ENCODE assay signal across 16 cellular contexts in the genomic region with DNA sequence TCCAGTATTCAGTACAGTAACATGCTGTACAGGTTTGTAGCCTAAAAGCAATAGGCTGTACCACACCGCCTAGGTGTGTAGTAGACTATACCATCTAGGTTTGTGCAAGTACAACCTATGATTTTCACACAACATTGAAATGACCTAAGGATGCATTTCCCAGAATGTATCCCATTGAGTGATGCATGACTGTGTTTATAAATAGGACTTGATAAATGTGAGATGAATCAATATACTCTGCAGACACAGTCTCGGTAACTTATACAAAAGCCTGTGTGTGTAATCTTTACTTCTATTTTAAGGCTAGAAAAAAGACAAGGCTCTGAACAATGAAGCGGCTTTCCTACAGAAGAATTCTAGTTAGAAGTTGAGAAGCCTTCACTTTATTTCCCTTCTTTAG.
"Had no signal": no experiment of that assay in that cellular context is flagged by ENCODE, and none has a peak within 500 bp of the region (broad histone marks: within the 10 kb centered on the region; RNA-seq: fewer than 3 reads in every experiment).

No MANE protein-coding gene starts in this region.

- H3K4me3 ChIP-seq: adrenal gland, esophagus squamous epithelium, mucosa of descending colon, tibial artery had no signal

- H3K27ac Mint-ChIP-seq: activated B cell treated with CpG ODN at 0.5 μM for 24 hours; activated T-helper 1 cell treated with anti-CD3 and anti-CD28 coated beads, Interleukin-12 subunit alpha, Interleukin-12 subunit beta, Interleukin-2, Interleukin-4 antibody, amounts not matched to agents 30 ng/mL and 10 ng/mL and 1 ng/mL, durations not matched to agents 14 hours and 24 hours and 36 hours; dendritic cell treated with granulocyte-macrophage colony-stimulating factor and Interleukin-4, amounts not matched to agents 40 ng/mL and 50 ng/mL, for 4 days; memory B cell had no signal

- H3K27ac ChIP-seq: adrenal gland, esophagus squamous epithelium, tibial artery had no signal

- H3K9me3 Mint-ChIP-seq: activated B cell treated with CpG ODN at 0.5 μM for 24 hours; activated T-helper 1 cell treated with anti-CD3 and anti-CD28 coated beads, Interleukin-12 subunit alpha, Interleukin-12 subunit beta, Interleukin-2, Interleukin-4 antibody, amounts not matched to agents 30 ng/mL and 10 ng/mL and 1 ng/mL, durations not matched to agents 14 hours and 24 hours and 36 hours; dendritic cell treated with granulocyte-macrophage colony-stimulating factor and Interleukin-4, amounts not matched to agents 40 ng/mL and 50 ng/mL, for 4 days; effector memory CD8-positive, alpha-beta T cell; memory B cell; natural killer cell had no signal

- H3K27me3 ChIP-seq: adrenal gland had no signal

- H3K9me3 ChIP-seq: adrenal gland, esophagus squamous epithelium, mucosa of descending colon, tibial artery had no signal

- H3K36me3 ChIP-seq: adrenal gland, esophagus squamous epithelium, tibial artery had no signal

- H3K36me3 Mint-ChIP-seq: natural killer cell had no signal

- H3K27me3 Mint-ChIP-seq: activated B cell treated with CpG ODN at 0.5 μM for 24 hours; effector memory CD8-positive, alpha-beta T cell; memory B cell had no signal

- H3K4me3 Mint-ChIP-seq: activated B cell treated with CpG ODN at 0.5 μM for 24 hours; activated T-helper 1 cell treated with anti-CD3 and anti-CD28 coated beads, Interleukin-12 subunit alpha, Interleukin-12 subunit beta, Interleukin-2, Interleukin-4 antibody, amounts not matched to agents 30 ng/mL and 10 ng/mL and 1 ng/mL, durations not matched to agents 14 hours and 24 hours and 36 hours; dendritic cell treated with granulocyte-macrophage colony-stimulating factor and Interleukin-4, amounts not matched to agents 40 ng/mL and 50 ng/mL, for 4 days; memory B cell had no signal

- H3K4me1 ChIP-seq: adrenal gland had no signal

- DNase-seq: activated B cell treated with CpG ODN at 0.5 μM for 24 hours; activated CD4-positive, alpha-beta T cell treated with anti-CD3 and anti-CD28 coated beads, Interleukin-2, amount 50 U/mL, for 1 hour; adrenal gland; effector memory CD8-positive, alpha-beta T cell; esophagus squamous epithelium; mucosa of descending colon; natural killer cell; nucleus accumbens; stimulated activated CD4-positive, alpha-beta T cell treated with anti-CD3 and anti-CD28 coated beads, Interleukin-12 subunit alpha, Interleukin-12 subunit beta, amount 100 ng/mL, for 4 hours; stimulated activated CD4-positive, alpha-beta T cell treated with anti-CD3 and anti-CD28 coated beads, Interleukin-1b, Interleukin-23, amount 100 ng/mL, for 48 hours; stimulated activated CD8-positive, alpha-beta memory T cell treated with anti-CD3 and anti-CD28 coated beads, Interleukin-4, amount 100 ng/mL, for 48 hours; substantia nigra; tibial artery had no signal

- ATAC-seq: effector memory CD8-positive, alpha-beta T cell; natural killer cell had no signal
